1 cellular context compared by ENCODE assay signal in the genomic region with DNA sequence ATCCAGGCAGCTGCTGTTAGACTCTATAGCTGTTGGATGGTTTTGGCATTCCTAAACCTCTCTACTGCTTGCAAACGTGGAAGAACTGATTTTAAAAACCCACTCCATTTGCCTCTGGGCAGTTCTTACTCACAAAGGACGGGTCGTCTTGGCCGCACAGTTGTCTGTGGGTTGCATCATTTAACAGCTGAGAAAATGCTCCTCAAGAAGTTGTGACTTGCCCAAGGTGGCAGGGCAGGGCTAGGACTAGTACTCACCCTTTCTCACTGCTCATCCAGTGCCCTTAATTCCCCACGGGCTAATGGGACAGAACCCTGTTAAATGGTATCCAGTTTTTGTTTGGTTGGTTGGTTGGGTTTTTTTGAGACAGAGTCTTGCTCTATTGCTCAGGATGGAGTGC.
TF ChIP-seq lines count a peak whose summit lies in the region.

No MANE protein-coding gene starts in this region.

TF ChIP-seq in K562, 482 proteins besides CTCF, POLR2A, EP300 and RAD21 (continued from another document):
- TF ChIP-seq, protein P1, sequence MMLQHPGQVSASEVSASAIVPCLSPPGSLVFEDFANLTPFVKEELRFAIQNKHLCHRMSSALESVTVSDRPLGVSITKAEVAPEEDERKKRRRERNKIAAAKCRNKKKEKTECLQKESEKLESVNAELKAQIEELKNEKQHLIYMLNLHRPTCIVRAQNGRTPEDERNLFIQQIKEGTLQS (IDR thresholded peaks at IDR 0.05): peak; percentile 45; the same call in 1 of the 2 replicates
- TF ChIP-seq, protein P1 (CRISPR knock-in tag; conservative IDR thresholded peaks at IDR 0.05): no peak
- TF ChIP-seq FOXJ2 (tag; IDR thresholded peaks at IDR 0.05) (no peak), TCF7 (IDR thresholded peaks at IDR 0.05; ENCODE audit: borderline replicate concordance) (no peak), TRIM24 (IDR thresholded peaks at IDR 0.05) (peak in 1 of 2 experiments; percentile 20; a peak in 1 of 4 replicates), PCBP1 (IDR thresholded peaks at IDR 0.05; ENCODE audit: low read depth, low read length, poor library complexity, severe bottlenecking) (no peak), ZSCAN32 (CRISPR knock-in tag; IDR thresholded peaks at IDR 0.05) (no peak), ZNF316 (IDR thresholded peaks at IDR 0.05) (no peak), SMARCC2 (IDR thresholded peaks at IDR 0.05; ENCODE audit: low read depth) (no peak), SLC30A9 (CRISPR knock-in tag; IDR thresholded peaks at IDR 0.05) (no peak), CXXC5 (CRISPR knock-in tag; IDR thresholded peaks at IDR 0.05) (no peak), DMBX1 (CRISPR knock-in tag; IDR thresholded peaks at IDR 0.05; ENCODE audit: borderline replicate concordance) (no peak), HIVEP1 (CRISPR knock-in tag; IDR thresholded peaks at IDR 0.05) (no peak)
- TF ChIP-seq, protein P2, sequence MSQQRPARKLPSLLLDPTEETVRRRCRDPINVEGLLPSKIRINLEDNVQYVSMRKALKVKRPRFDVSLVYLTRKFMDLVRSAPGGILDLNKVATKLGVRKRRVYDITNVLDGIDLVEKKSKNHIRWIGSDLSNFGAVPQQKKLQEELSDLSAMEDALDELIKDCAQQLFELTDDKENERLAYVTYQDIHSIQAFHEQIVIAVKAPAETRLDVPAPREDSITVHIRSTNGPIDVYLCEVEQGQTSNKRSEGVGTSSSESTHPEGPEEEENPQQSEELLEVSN (IDR thresholded peaks at IDR 0.05; ENCODE audit: borderline replicate concordance in 1 of 2, extremely low read depth in 1 of 2, insufficient read depth in 1 of 2, insufficient read length in 1 of 2, low read depth in 1 of 2, low read length in 1 of 2, poor library complexity in 1 of 2, severe bottlenecking in 1 of 2): no peak
- TF ChIP-seq, protein P3, sequence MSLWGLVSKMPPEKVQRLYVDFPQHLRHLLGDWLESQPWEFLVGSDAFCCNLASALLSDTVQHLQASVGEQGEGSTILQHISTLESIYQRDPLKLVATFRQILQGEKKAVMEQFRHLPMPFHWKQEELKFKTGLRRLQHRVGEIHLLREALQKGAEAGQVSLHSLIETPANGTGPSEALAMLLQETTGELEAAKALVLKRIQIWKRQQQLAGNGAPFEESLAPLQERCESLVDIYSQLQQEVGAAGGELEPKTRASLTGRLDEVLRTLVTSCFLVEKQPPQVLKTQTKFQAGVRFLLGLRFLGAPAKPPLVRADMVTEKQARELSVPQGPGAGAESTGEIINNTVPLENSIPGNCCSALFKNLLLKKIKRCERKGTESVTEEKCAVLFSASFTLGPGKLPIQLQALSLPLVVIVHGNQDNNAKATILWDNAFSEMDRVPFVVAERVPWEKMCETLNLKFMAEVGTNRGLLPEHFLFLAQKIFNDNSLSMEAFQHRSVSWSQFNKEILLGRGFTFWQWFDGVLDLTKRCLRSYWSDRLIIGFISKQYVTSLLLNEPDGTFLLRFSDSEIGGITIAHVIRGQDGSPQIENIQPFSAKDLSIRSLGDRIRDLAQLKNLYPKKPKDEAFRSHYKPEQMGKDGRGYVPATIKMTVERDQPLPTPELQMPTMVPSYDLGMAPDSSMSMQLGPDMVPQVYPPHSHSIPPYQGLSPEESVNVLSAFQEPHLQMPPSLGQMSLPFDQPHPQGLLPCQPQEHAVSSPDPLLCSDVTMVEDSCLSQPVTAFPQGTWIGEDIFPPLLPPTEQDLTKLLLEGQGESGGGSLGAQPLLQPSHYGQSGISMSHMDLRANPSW (CRISPR knock-in tag; IDR thresholded peaks at IDR 0.05): no peak
- TF ChIP-seq, protein P4, sequence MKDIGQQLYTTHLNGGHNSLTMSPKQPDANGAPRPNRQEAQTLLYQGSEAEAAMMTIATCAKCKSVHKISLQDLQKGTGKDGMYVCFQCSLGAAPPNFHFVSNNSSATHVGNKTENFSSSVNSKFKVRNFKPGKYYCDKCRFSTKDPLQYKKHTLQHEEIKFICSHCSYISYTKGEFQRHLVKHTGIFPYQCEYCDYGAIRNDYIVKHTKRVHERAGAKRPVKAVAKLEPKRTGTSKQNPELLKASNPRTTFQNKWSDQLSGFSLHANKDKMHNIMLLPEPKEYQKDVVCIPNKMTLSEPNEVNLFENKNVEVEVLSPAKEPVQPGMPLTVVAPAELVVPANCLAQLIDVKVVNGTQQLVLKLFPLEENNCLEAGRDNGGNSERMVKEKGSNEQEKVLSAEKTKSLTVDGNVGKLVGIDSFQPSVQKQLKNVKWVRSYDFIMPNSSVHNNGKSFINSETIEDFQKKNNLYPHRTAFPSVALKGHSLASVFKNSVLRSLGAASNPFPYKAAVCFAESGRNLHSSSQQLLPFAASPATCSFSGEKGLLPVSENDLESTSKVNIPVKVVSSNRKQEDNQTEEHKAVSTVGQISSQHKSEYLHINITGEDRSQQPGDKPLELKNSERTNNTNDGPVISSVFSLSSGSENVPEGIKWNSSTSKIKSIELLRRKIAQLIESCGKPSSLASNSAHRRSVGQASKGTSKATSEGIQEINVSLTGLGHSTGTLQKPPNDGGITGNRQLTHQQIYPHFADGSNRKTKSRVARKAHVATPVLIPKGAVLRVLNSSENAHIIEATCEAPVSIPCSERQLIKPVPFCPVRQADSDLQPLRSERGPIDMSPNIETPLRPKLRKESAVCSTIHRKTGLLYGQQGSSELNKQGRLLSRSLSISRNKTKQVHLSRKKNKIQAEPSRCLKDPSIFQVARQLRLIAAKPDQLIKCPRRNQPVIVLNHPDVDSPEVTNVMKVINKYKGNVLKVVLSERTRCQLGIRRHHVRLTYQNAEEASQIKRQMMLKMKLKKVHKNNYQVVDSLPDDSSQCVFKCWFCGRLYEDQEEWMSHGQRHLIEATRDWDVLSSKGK (CRISPR knock-in tag; IDR thresholded peaks at IDR 0.05): no peak
